Comparison of ENCODE assay signal across 16 cellular contexts in genomic region chr14:97277711-97278110, GRCh38.
"Had no signal": no experiment of that assay in that cellular context is flagged by ENCODE, and none has a peak within 500 bp of the region (broad histone marks: within the 10 kb centered on the region; RNA-seq: fewer than 3 reads in every experiment).

No MANE protein-coding gene starts in this region.

- DNase-seq: activated CD4-positive, alpha-beta T cell treated with anti-CD3 and anti-CD28 coated beads for 36 hours; activated CD8-positive, alpha-beta memory T cell treated with anti-CD3 and anti-CD28 coated beads, Interleukin-2, amount 50 U/mL, for 4 hours; activated CD8-positive, alpha-beta T cell treated with anti-CD3 and anti-CD28 coated beads for 36 hours; activated naive CD4-positive, alpha-beta T cell; activated naive CD8-positive, alpha-beta T cell treated with anti-CD3 and anti-CD28 coated beads, Interleukin-2, amount 50 U/mL, for 24 hours; colonic mucosa; effector CD8-positive, alpha-beta T cell; hippocampal formation; left lung; natural killer cell; stimulated activated CD4-positive, alpha-beta T cell treated with anti-CD3 and anti-CD28 coated beads, Interleukin-2, amount 100 ng/mL, for 48 hours; stimulated activated naive CD8-positive, alpha-beta T cell treated with anti-CD3 and anti-CD28 coated beads, Interleukin-15, Interleukin-2, amounts not matched to agents 100 U/mL and 50 U/mL, for 24 hours; T-helper 9 cell had no signal

- H3K27me3 ChIP-seq: colonic mucosa had no signal

- H3K4me1 ChIP-seq: colonic mucosa, left lung, suprapubic skin had no signal

- H3K9me3 Mint-ChIP-seq: activated CD8-positive, alpha-beta T cell treated with anti-CD3 and anti-CD28 coated beads for 36 hours; activated naive CD8-positive, alpha-beta T cell treated with anti-CD3 and anti-CD28 coated beads, Interleukin-2, amount 50 U/mL, for 24 hours; natural killer cell; type B pancreatic cell had no signal

- H3K9me3 ChIP-seq: colonic mucosa, left lung, suprapubic skin had no signal

- H3K27ac ChIP-seq: colonic mucosa, epithelial cell of prostate, left lung, suprapubic skin had no signal

- H3K4me3 ChIP-seq: colonic mucosa, left lung, suprapubic skin had no signal

- H3K36me3 Mint-ChIP-seq: natural killer cell, type B pancreatic cell had no signal

- H3K36me3 ChIP-seq: colonic mucosa, left lung, suprapubic skin had no signal

- H3K27ac Mint-ChIP-seq: activated CD4-positive, alpha-beta T cell treated with anti-CD3 and anti-CD28 coated beads for 36 hours; activated CD8-positive, alpha-beta T cell treated with anti-CD3 and anti-CD28 coated beads for 36 hours; activated naive CD8-positive, alpha-beta T cell treated with anti-CD3 and anti-CD28 coated beads, Interleukin-2, amount 50 U/mL, for 24 hours; natural killer cell; type B pancreatic cell had no signal

- H3K4me3 Mint-ChIP-seq: activated CD4-positive, alpha-beta T cell treated with anti-CD3 and anti-CD28 coated beads for 36 hours; activated CD8-positive, alpha-beta T cell treated with anti-CD3 and anti-CD28 coated beads for 36 hours; activated naive CD8-positive, alpha-beta T cell treated with anti-CD3 and anti-CD28 coated beads, Interleukin-2, amount 50 U/mL, for 24 hours; natural killer cell; type B pancreatic cell had no signal
